Comparison of ENCODE assay signal across 1 cellular context in genomic region chr10:21496285-21497176, GRCh38.
TF ChIP-seq lines count a peak whose summit lies in the region.

No MANE protein-coding gene starts in this region.

TF ChIP-seq in HepG2, 621 proteins besides CTCF, POLR2A, EP300 and RAD21 (continued from another document and continues in another):
- TF ChIP-seq ZNF609 (CRISPR knock-in tag; IDR thresholded peaks at IDR 0.05; ENCODE audit: borderline replicate concordance) (no peak; the same call in 1 of the 2 replicates), ZNF383 (CRISPR knock-in tag; IDR thresholded peaks at IDR 0.05; ENCODE audit: borderline replicate concordance) (no peak; the same call in 1 of the 2 replicates), RERE (CRISPR knock-in tag; IDR thresholded peaks at IDR 0.05; ENCODE audit: low read depth) (no peak), ZNF335 (CRISPR knock-in tag; IDR thresholded peaks at IDR 0.05) (no peak), DZIP1 (CRISPR knock-in tag; IDR thresholded peaks at IDR 0.05) (no peak), ZBTB4 (CRISPR knock-in tag; IDR thresholded peaks at IDR 0.05; ENCODE audit: borderline replicate concordance) (peak; percentile 67), MAFF (IDR thresholded peaks at IDR 0.05; ENCODE audit: low read depth, low read length) (no peak), HNF1B (CRISPR knock-in tag; IDR thresholded peaks at IDR 0.05) (no peak; the same call in 1 of the 2 replicates), GTF3A (CRISPR knock-in tag; conservative IDR thresholded peaks at IDR 0.05) (0 out of 2 replicates have a peak, but pooled peaks have one; percentile 62), KLF13 (CRISPR knock-in tag; IDR thresholded peaks at IDR 0.05) (no peak), ZNF260 (CRISPR knock-in tag; IDR thresholded peaks at IDR 0.05; ENCODE audit: borderline replicate concordance, low read depth) (peak; percentile 61; the same call in 1 of the 2 replicates), ZNF572 (CRISPR knock-in tag; IDR thresholded peaks at IDR 0.05) (0 out of 2 replicates have a peak, but pooled peaks have one; percentile 72), ZNF382 (CRISPR knock-in tag; IDR thresholded peaks at IDR 0.05; ENCODE audit: borderline replicate concordance) (no peak), ZNF101 (CRISPR knock-in tag; IDR thresholded peaks at IDR 0.05; ENCODE audit: borderline replicate concordance, low read depth) (peak; percentile 34; the same call in 1 of the 2 replicates), ZNF552 (CRISPR knock-in tag; IDR thresholded peaks at IDR 0.05; ENCODE audit: borderline replicate concordance) (peak; percentile 72; the same call in 1 of the 2 replicates), ZNF253 (CRISPR knock-in tag; IDR thresholded peaks at IDR 0.05; ENCODE audit: borderline replicate concordance) (peak; percentile 80), ZNF256 (CRISPR knock-in tag; conservative IDR thresholded peaks at IDR 0.05) (no peak), RNF2 (conservative IDR thresholded peaks at IDR 0.05; ENCODE audit: low read depth) (no peak), THAP9 (CRISPR knock-in tag; IDR thresholded peaks at IDR 0.05; ENCODE audit: borderline replicate concordance) (0 out of 2 replicates have a peak, but pooled peaks have one; percentile 15), NFKB2 (CRISPR knock-in tag; IDR thresholded peaks at IDR 0.05; ENCODE audit: borderline replicate concordance) (no peak; the same call in none of the 2 replicates), MBNL3 (CRISPR knock-in tag; conservative IDR thresholded peaks at IDR 0.05) (no peak), ZNF674 (CRISPR knock-in tag; IDR thresholded peaks at IDR 0.05; ENCODE audit: low read depth) (peak; percentile 80; the same call in 1 of the 2 replicates), SOX13 (IDR thresholded peaks at IDR 0.05) (peak; percentile 11; the same call in 1 of the 2 replicates), SOX13 (CRISPR knock-in tag; conservative IDR thresholded peaks at IDR 0.05 in 1 of 2, IDR thresholded peaks at IDR 0.05 in 1 of 2) (0 out of 4 replicates have a peak, but pooled peaks of 1 of the 2 experiments have one; percentile 7), ZNF460 (CRISPR knock-in tag; IDR thresholded peaks at IDR 0.05; ENCODE audit: borderline replicate concordance) (no peak), XRCC5 (optimal IDR thresholded peaks at IDR 0.05; ENCODE audit: low read length) (no peak), XBP1 (CRISPR knock-in tag; IDR thresholded peaks at IDR 0.05) (no peak; the same call in 1 of the 2 replicates), PLRG1 (conservative IDR thresholded peaks at IDR 0.05) (no peak), BHLHE40 (IDR thresholded peaks at IDR 0.05; ENCODE audit: low read length) (no peak), ZFP90 (CRISPR knock-in tag; IDR thresholded peaks at IDR 0.05; ENCODE audit: borderline replicate concordance) (no peak)
